ENCODE assay signal across 8 cellular contexts in the genomic region with DNA sequence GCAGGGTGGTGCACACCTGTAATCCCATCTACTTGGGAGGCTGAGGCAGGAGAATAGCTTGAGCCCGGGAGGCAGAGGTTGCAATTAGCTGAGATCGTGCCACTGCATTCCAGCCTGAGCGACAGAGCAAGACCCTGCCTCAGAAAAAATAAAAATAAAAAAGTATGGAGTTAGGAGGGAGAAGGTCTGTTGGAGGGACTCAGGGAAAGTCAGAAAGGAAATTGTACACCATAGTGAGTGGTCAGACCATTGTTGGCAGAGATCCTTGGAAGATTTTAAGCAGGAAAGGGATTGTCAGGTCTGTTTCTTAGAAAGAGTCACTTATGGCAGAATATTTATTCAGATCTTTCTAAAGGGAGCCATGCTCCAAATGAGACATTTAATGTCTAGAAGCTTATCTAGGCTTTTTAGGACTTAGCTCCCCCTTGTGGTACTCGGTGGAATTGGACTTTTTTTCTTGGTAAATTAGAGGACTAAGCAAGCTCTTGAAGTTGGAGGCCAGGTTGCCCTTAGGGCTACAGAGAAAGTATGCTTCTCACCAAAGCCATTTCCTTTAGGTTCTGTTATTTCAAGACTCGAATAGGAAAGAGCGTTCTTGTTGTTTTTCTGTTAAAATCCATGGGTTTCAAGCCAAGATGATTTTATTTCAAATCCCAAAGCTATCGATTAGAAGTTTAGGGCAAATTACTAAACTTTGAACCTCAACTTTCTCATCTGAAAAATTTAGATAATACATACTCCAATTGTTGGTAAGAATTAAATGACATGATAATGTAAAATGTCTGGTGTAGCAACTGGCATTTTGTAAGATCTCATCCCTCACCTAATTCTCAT. TPM values are rescaled to one million over a fixed set of nuclear protein-coding genes. Genes with fewer than 3 reads are reported as not detected.
DNase-seq lines count a peak whose midpoint lies in the region; TF ChIP-seq lines count a peak whose summit lies in the region.

No MANE protein-coding gene starts in this region.

- peak; percentile 83 for TF ChIP-seq CTCF in GM12864 (IDR thresholded peaks at IDR 0.05; ENCODE audit: low read depth, low read length, missing control alignments)
- TF ChIP-seq CTCF in cardiac muscle cell (IDR thresholded peaks at IDR 0.05; ENCODE audit: low read depth, low read length): peak; percentile 85

- H3K27me3 Mint-ChIP-seq in activated naive CD8-positive, alpha-beta T cell treated with anti-CD3 and anti-CD28 coated beads for 36 hours: no peaks in the 10 kb centered on the region

- no peak overlapping the region for H3K4me3 ChIP-seq in GM12864 (ENCODE audit: low read depth, low read length)
- H3K4me3 ChIP-seq in SJCRH30: no peak overlapping the region
- H3K4me3 ChIP-seq in cardiac muscle cell: no peak overlapping the region

- no peak overlapping the region for H3K4me3 Mint-ChIP-seq in activated naive CD8-positive, alpha-beta T cell treated with anti-CD3 and anti-CD28 coated beads for 36 hours

- peaks cover 19% of the 10 kb centered on the region for H3K36me3 Mint-ChIP-seq in activated naive CD8-positive, alpha-beta T cell treated with anti-CD3 and anti-CD28 coated beads for 36 hours

- H3K27ac ChIP-seq in SJCRH30 (no peak overlapping the region), cardiac muscle cell (no peak overlapping the region)

- H3K27ac Mint-ChIP-seq in activated naive CD8-positive, alpha-beta T cell treated with anti-CD3 and anti-CD28 coated beads for 36 hours: peak overlapping the region; percentile 34

- peak; percentile 84 for DNase-seq in GM12864 (ENCODE audit: low read depth)
- DNase-seq in HEK293T (ENCODE audit: extremely low spot score): peak; percentile 61
- peak; percentile 95 for DNase-seq in NAMALWA (ENCODE audit: low spot score)
- DNase-seq in SJCRH30: peak; percentile 74 to 97
- peak; percentile 34 for DNase-seq in activated naive CD8-positive, alpha-beta T cell treated with anti-CD3 and anti-CD28 coated beads for 36 hours
- peak; percentile 83 to 93 for DNase-seq in cardiac muscle cell (ENCODE audit: low read depth in 1 of 2, low spot score in 1 of 2)
- peak; percentile 70 for DNase-seq in retina
- DNase-seq in NK-92 (lab: John Stamatoyannopoulos, UW; ENCODE audit: unreplicated experiment): no peak

- CTCF ChIA-PET in HEK293T (lab: Yijun Ruan, JAX): interaction anchor here (0.6 to 1.6 kb wide), 13 partner anchors 9 to 1758 kb away, joined by 3 to 20 read pairs (median 3); partner anchors contain the start of gene TAF1A

- H3K36me3 ChIP-seq in SJCRH30 (peaks cover 45% of the 10 kb centered on the region), cardiac muscle cell (peaks cover 37% of the 10 kb centered on the region)

- H3K4me1 Mint-ChIP-seq in activated naive CD8-positive, alpha-beta T cell treated with anti-CD3 and anti-CD28 coated beads for 36 hours: peaks cover 9% of the 10 kb centered on the region

- H3K27me3 ChIP-seq in SJCRH30 (no peaks in the 10 kb centered on the region), cardiac muscle cell (no peaks in the 10 kb centered on the region)

- H3K4me1 ChIP-seq in SJCRH30 (no peaks in the 10 kb centered on the region), cardiac muscle cell (ENCODE audit: low read depth) (no peaks in the 10 kb centered on the region)

- no peaks in the 10 kb centered on the region for H3K9me3 ChIP-seq in SJCRH30 (replicated peaks)
- no peaks in the 10 kb centered on the region for H3K9me3 ChIP-seq in cardiac muscle cell (ENCODE audit: low read depth)

- POLR2A ChIA-PET in HEK293T (lab: Yijun Ruan, JAX): interaction anchor here (1.1 to 1.7 kb wide), 2 partner anchors 45 to 169 kb away, joined by 4 to 8 read pairs; partner anchors contain the start of gene TAF1A

- no peaks in the 10 kb centered on the region for H3K9me3 Mint-ChIP-seq in activated naive CD8-positive, alpha-beta T cell treated with anti-CD3 and anti-CD28 coated beads for 36 hours

TF ChIP-seq in HEK293T, 16 proteins besides CTCF, POLR2A, EP300 and RAD21:
- TF ChIP-seq FOXA1 (IDR thresholded peaks at IDR 0.05) (no peak), ARNT (IDR thresholded peaks at IDR 0.05) (no peak), SP1 (IDR thresholded peaks at IDR 0.05) (no peak), FOXM1 (IDR thresholded peaks at IDR 0.05; ENCODE audit: borderline replicate concordance) (no peak)

RNA-seq across cellular contexts. Expression of gene MIA3, which starts 16.5 kb away (rescaled TPM):
- total RNA-seq in SJCRH30 (2014; rRNA removed; shearing (Covaris generic)): 59.9 and 70.9 TPM in 2 replicates
- total RNA-seq in activated naive CD8-positive, alpha-beta T cell treated with anti-CD3 and anti-CD28 coated beads for 36 hours: 10 to 100 TPM; 46.8 to 48.6 TPM
- 29.3 and 38.5 TPM in 2 replicates for total RNA-seq in cardiac muscle cell
- 32.9 and 53.8 TPM in 2 replicates for polyA plus RNA-seq in cardiac muscle cell

RNA-seq across cellular contexts. Expression of gene TAF1A, which starts 44.7 kb away (rescaled TPM):
- 36.7 and 40.2 TPM in 2 replicates for total RNA-seq in SJCRH30 (2014; rRNA removed; shearing (Covaris generic))
- 10 to 100 TPM; 20.3 to 23.1 TPM for total RNA-seq in activated naive CD8-positive, alpha-beta T cell treated with anti-CD3 and anti-CD28 coated beads for 36 hours
- total RNA-seq in cardiac muscle cell: 5.0 and 5.7 TPM in 2 replicates
- 3.9 and 5.5 TPM in 2 replicates for polyA plus RNA-seq in cardiac muscle cell
